ENCODE assay signal across 1 cellular context in the genomic region with DNA sequence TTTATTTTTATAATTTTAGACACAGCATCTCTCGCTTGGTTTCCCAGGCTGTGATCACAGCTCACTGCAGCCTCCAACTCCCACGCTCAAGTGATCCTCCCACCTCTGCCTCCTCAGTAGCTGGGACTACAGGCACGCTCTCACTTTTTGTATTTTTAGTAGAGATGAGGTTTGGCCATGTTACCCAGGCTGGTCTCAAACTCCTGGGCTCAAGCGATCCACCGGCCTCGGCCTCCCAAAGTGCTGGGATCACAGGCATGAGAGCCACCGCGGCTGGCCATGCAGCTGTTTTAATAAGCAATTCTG.
TF ChIP-seq lines count a peak whose summit lies in the region.

No MANE protein-coding gene starts in this region.

TF ChIP-seq in H1, 55 proteins besides CTCF, POLR2A, EP300 and RAD21:
- TF ChIP-seq GTF2F1 (IDR thresholded peaks at IDR 0.05; ENCODE audit: borderline replicate concordance, low read depth, low read length) (no peak), SIRT6 (IDR thresholded peaks at IDR 0.05; ENCODE audit: low read length) (no peak), RFX5 (IDR thresholded peaks at IDR 0.05; ENCODE audit: borderline replicate concordance, low read depth, low read length) (no peak), RXRA (IDR thresholded peaks at IDR 0.05; ENCODE audit: insufficient read depth, low read depth, low read length) (no peak), TAF7 (optimal IDR thresholded peaks at IDR 0.05; ENCODE audit: borderline replicate concordance, low read depth, low read length) (no peak), CHD1 (IDR thresholded peaks at IDR 0.05; ENCODE audit: low read depth, low read length) (no peak), CBX5 (IDR thresholded peaks at IDR 0.05; ENCODE audit: low read depth, low read length) (no peak), NRF1 (IDR thresholded peaks at IDR 0.05; ENCODE audit: low read depth, low read length) (no peak), SIX5 (IDR thresholded peaks at IDR 0.05; ENCODE audit: low read depth, low read length) (no peak), KDM5A (IDR thresholded peaks at IDR 0.05; ENCODE audit: low read length) (no peak), TBP (IDR thresholded peaks at IDR 0.05; ENCODE audit: low read depth, low read length) (no peak), POU5F1 (IDR thresholded peaks at IDR 0.05; ENCODE audit: low read depth, low read length) (no peak), TCF12 (IDR thresholded peaks at IDR 0.05; ENCODE audit: low read depth, low read length) (no peak), TEAD4 (IDR thresholded peaks at IDR 0.05; ENCODE audit: low read depth, low read length) (no peak), FOSL1 (IDR thresholded peaks at IDR 0.05; ENCODE audit: insufficient read depth, low read depth, low read length) (no peak), BACH1 (IDR thresholded peaks at IDR 0.05; ENCODE audit: low read length) (no peak), CHD2 (IDR thresholded peaks at IDR 0.05; ENCODE audit: low read length) (no peak)
- TF ChIP-seq, protein P1, sequence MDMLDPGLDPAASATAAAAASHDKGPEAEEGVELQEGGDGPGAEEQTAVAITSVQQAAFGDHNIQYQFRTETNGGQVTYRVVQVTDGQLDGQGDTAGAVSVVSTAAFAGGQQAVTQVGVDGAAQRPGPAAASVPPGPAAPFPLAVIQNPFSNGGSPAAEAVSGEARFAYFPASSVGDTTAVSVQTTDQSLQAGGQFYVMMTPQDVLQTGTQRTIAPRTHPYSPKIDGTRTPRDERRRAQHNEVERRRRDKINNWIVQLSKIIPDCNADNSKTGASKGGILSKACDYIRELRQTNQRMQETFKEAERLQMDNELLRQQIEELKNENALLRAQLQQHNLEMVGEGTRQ (IDR thresholded peaks at IDR 0.05; ENCODE audit: low read length): no peak
- TF ChIP-seq, protein P2, sequence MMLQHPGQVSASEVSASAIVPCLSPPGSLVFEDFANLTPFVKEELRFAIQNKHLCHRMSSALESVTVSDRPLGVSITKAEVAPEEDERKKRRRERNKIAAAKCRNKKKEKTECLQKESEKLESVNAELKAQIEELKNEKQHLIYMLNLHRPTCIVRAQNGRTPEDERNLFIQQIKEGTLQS (IDR thresholded peaks at IDR 0.05; ENCODE audit: insufficient read depth, low read depth, low read length): no peak
- TF ChIP-seq, protein P3, sequence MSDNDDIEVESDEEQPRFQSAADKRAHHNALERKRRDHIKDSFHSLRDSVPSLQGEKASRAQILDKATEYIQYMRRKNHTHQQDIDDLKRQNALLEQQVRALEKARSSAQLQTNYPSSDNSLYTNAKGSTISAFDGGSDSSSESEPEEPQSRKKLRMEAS (IDR thresholded peaks at IDR 0.05): no peak
